In genomic region chr19:1929051-1929742, GRCh38 we compare ENCODE assay signal across 8 cellular contexts. TPM values are rescaled to one million over a fixed set of nuclear protein-coding genes. Genes with fewer than 3 reads are reported as not detected.
DNase-seq lines count a peak whose midpoint lies in the region; ATAC-seq and TF ChIP-seq lines count a peak whose summit lies in the region.

No MANE protein-coding gene starts in this region.

- intact Hi-C loops in CD14-positive monocyte (cut with micrococcal nuclease) (loop anchor here in 1 of 2 donors (5.0 kb wide), 1 partner anchor 33 kb away; no protein-coding TSS in a partner anchor), left colon (cut with DNase I, micrococcal nuclease) (loop anchor here in 1 of 2 donors (10.0 kb wide), 1 partner anchor 706 kb away; no protein-coding TSS in a partner anchor)

- H3K4me1 Mint-ChIP-seq in CD14-positive monocyte: peaks cover 31% of the 10 kb centered on the region

- peaks cover 10 to 15% (median 12%) of the 10 kb centered on the region in 3 donors for H3K27me3 Mint-ChIP-seq in CD14-positive monocyte (ENCODE audit: low read depth in 3 of 3)

- peak overlapping the region in 6 of 7 donors; percentile 5 to 88 (median 66) for H3K27ac Mint-ChIP-seq in CD14-positive monocyte

- TF ChIP-seq CTCF in CD14-positive monocyte (IDR thresholded peaks at IDR 0.05): peak; percentile 90

- ATAC-seq in left colon: peak; percentile 90
- ATAC-seq in GM18909 (IDR thresholded peaks at IDR 0.05; ENCODE audit: poor library complexity, unreplicated experiment): no peak

- peak; percentile 77 for DNase-seq in CD14-positive monocyte (ENCODE audit: low spot score)
- peak; percentile 29 for DNase-seq in GOT3 (lab: John Stamatoyannopoulos, UW)
- peak; percentile 73 for DNase-seq in NCI-H2171 (lab: John Stamatoyannopoulos, UW)
- DNase-seq in activated CD4-positive, CD25-positive, alpha-beta regulatory T cell (lab: John Stamatoyannopoulos, UW): peak; percentile 59 to 73 (median 70)
- peak; percentile 73 for DNase-seq in central memory CD4-positive, alpha-beta T cell
- DNase-seq in left colon: peak; percentile 74 to 88
- peak; percentile 79 for DNase-seq in stimulated activated CD4-positive, alpha-beta T cell treated with anti-CD3 and anti-CD28 coated beads, Interleukin-1b, Interleukin-23, amount 100 ng/mL, for 48 hours

- H3K4me3 Mint-ChIP-seq in CD14-positive monocyte: peak overlapping the region; percentile 78 to 89

- H3K36me3 Mint-ChIP-seq in CD14-positive monocyte: peaks cover 10 to 12% of the 10 kb centered on the region in 2 donors

- peaks cover 3 to 11% (median 10%) of the 10 kb centered on the region in 7 donors for H3K9me3 Mint-ChIP-seq in CD14-positive monocyte

RNA-seq across cellular contexts. Expression of gene CSNK1G2, which starts 11.8 kb away (rescaled TPM):
- polyA plus RNA-seq in CD14-positive monocyte: 10 to 100 TPM; 10.8 to 20.3 TPM
- total RNA-seq in left colon: 10 to 100 TPM; 51.4 to 74.1 TPM

RNA-seq across cellular contexts. Expression of gene ADAT3, which starts 24.0 kb away (rescaled TPM):
- 1 to 10 TPM; 2.7 to 3.2 TPM for polyA plus RNA-seq in CD14-positive monocyte
- 10 to 100 TPM; 19.1 to 29.1 TPM for total RNA-seq in left colon

RNA-seq across cellular contexts. Expression of gene SCAMP4, which starts 24.0 kb away (rescaled TPM):
- polyA plus RNA-seq in CD14-positive monocyte: 10 to 100 TPM; 11.9 to 15.4 TPM
- 10 to 100 TPM; 56.3 to 76.5 TPM for total RNA-seq in left colon

RNA-seq across cellular contexts. Expression of gene ABHD17A, which starts 43.9 kb away (rescaled TPM):
- polyA plus RNA-seq in CD14-positive monocyte: 10 to 100 TPM; 69.8 to 79.0 TPM
- 10 to 100 TPM; 61.5 to 63.5 TPM for total RNA-seq in left colon

Comparison
In these comparisons a context has a peak if more than half of its experiments do, and no peak if none do; other contexts are left out.
1. DNase-seq: peak in every context shown above with its lines; median percentile 81 in left colon; 79 in stimulated activated CD4-positive, alpha-beta T cell treated with anti-CD3 and anti-CD28 coated beads, Interleukin-1b, Interleukin-23, amount 100 ng/mL, for 48 hours; 77 in CD14-positive monocyte; 73 in NCI-H2171; 73 in central memory CD4-positive, alpha-beta T cell; 70 in activated CD4-positive, CD25-positive, alpha-beta regulatory T cell; 29 in GOT3.